In the genomic region with DNA sequence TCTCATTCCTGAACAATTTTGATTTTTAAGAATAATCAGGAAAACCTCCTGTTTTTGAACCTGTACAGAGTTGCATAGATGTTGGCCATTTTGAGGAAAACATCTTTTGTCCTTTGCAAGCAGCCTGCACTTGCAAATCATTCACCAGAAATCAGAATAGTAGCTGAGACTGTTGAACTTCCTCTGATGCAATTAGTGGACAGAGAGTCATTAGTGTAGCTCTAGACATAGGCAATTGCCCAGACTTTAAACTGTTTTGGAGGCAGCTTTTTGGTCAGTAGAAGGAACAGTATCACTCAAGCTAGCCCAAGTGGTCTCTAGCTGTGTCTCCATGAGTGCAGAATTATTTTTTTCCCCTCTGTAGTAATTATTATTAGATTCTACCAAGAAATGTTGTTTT, we compare ENCODE assay signal across 1 cellular context.
TF ChIP-seq lines count a peak whose summit lies in the region.

No MANE protein-coding gene starts in this region.

TF ChIP-seq in GM12878, 131 proteins besides CTCF, POLR2A, EP300 and RAD21 (continued from another document):
- TF ChIP-seq, protein P1, sequence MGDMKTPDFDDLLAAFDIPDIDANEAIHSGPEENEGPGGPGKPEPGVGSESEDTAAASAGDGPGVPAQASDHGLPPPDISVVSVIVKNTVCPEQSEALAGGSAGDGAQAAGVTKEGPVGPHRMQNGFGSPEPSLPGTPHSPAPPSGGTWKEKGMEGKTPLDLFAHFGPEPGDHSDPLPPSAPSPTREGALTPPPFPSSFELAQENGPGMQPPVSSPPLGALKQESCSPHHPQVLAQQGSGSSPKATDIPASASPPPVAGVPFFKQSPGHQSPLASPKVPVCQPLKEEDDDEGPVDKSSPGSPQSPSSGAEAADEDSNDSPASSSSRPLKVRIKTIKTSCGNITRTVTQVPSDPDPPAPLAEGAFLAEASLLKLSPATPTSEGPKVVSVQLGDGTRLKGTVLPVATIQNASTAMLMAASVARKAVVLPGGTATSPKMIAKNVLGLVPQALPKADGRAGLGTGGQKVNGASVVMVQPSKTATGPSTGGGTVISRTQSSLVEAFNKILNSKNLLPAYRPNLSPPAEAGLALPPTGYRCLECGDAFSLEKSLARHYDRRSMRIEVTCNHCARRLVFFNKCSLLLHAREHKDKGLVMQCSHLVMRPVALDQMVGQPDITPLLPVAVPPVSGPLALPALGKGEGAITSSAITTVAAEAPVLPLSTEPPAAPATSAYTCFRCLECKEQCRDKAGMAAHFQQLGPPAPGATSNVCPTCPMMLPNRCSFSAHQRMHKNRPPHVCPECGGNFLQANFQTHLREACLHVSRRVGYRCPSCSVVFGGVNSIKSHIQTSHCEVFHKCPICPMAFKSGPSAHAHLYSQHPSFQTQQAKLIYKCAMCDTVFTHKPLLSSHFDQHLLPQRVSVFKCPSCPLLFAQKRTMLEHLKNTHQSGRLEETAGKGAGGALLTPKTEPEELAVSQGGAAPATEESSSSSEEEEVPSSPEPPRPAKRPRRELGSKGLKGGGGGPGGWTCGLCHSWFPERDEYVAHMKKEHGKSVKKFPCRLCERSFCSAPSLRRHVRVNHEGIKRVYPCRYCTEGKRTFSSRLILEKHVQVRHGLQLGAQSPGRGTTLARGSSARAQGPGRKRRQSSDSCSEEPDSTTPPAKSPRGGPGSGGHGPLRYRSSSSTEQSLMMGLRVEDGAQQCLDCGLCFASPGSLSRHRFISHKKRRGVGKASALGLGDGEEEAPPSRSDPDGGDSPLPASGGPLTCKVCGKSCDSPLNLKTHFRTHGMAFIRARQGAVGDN (IDR thresholded peaks at IDR 0.05): no peak
- no peak for TF ChIP-seq ZSCAN29 (IDR thresholded peaks at IDR 0.05)
- TF ChIP-seq SRF (IDR thresholded peaks at IDR 0.05; ENCODE audit: low read depth in 2 of 2, low read length in 2 of 2): no peak
- TF ChIP-seq SUZ12 (IDR thresholded peaks at IDR 0.05; ENCODE audit: unreplicated experiment): no peak
- TF ChIP-seq ATF7 (IDR thresholded peaks at IDR 0.05; ENCODE audit: low read depth): no peak
- no peak for TF ChIP-seq TCF7 (IDR thresholded peaks at IDR 0.05; ENCODE audit: borderline replicate concordance)
- TF ChIP-seq NFIC (IDR thresholded peaks at IDR 0.05; ENCODE audit: low read depth, low read length): no peak
